ENCODE assay signal across 1 cellular context in genomic region chr6:16857969-16858592, GRCh38.
TF ChIP-seq lines count a peak whose summit lies in the region.

No MANE protein-coding gene starts in this region.

TF ChIP-seq in K562, 482 proteins besides CTCF, POLR2A, EP300 and RAD21 (continued from another document and continues in another):
- TF ChIP-seq MYC (IDR thresholded peaks at IDR 0.05; ENCODE audit: low read depth, low read length) (no peak), MYC (CRISPR knock-in tag; IDR thresholded peaks at IDR 0.05; ENCODE audit: borderline replicate concordance, low read depth) (no peak), DIDO1 (tag; IDR thresholded peaks at IDR 0.05; ENCODE audit: low read depth) (no peak), MXI1 (IDR thresholded peaks at IDR 0.05; ENCODE audit: low read depth, low read length) (no peak), E2F5 (CRISPR knock-in tag; IDR thresholded peaks at IDR 0.05) (no peak), MCM7 (IDR thresholded peaks at IDR 0.05) (no peak), SMARCA5 (IDR thresholded peaks at IDR 0.05) (no peak), HIVEP1 (CRISPR knock-in tag; IDR thresholded peaks at IDR 0.05) (no peak), KDM5B (IDR thresholded peaks at IDR 0.05; ENCODE audit: insufficient replicate concordance, low read depth, low read length) (no peak), ZFP36 (IDR thresholded peaks at IDR 0.05; ENCODE audit: low read depth, low read length, partially characterized antibody) (no peak), USF2 (CRISPR knock-in tag; IDR thresholded peaks at IDR 0.05) (no peak), CTBP1 (IDR thresholded peaks at IDR 0.05; ENCODE audit: borderline replicate concordance) (peak; percentile 85), PTRF (tag; IDR thresholded peaks at IDR 0.05) (no peak), THRB (CRISPR knock-in tag; conservative IDR thresholded peaks at IDR 0.05) (no peak), NR2C2 (CRISPR knock-in tag; IDR thresholded peaks at IDR 0.05) (no peak), NR2C2 (tag; IDR thresholded peaks at IDR 0.05) (peak; percentile 90), ZNF134 (CRISPR knock-in tag; conservative IDR thresholded peaks at IDR 0.05) (no peak), THRAP3 (IDR thresholded peaks at IDR 0.05; ENCODE audit: borderline replicate concordance) (no peak), MGA (IDR thresholded peaks at IDR 0.05) (no peak), NBN (IDR thresholded peaks at IDR 0.05; ENCODE audit: low read depth) (no peak), MCM3 (IDR thresholded peaks at IDR 0.05) (no peak), KDM1A (IDR thresholded peaks at IDR 0.05) (peak in 1 of 2 experiments; percentile 31; a peak in 1 of 4 replicates), MYNN (IDR thresholded peaks at IDR 0.05) (no peak), MYNN (CRISPR knock-in tag; IDR thresholded peaks at IDR 0.05) (no peak), VEZF1 (CRISPR knock-in tag; IDR thresholded peaks at IDR 0.05) (no peak), RFX7 (CRISPR knock-in tag; IDR thresholded peaks at IDR 0.05) (no peak), MAFK (IDR thresholded peaks at IDR 0.05; ENCODE audit: low read length) (no peak), BRCA1 (IDR thresholded peaks at IDR 0.05) (no peak), BRCA1 (CRISPR knock-in tag; IDR thresholded peaks at IDR 0.05) (no peak), E2F3 (CRISPR knock-in tag; IDR thresholded peaks at IDR 0.05) (no peak), AFF1 (IDR thresholded peaks at IDR 0.05; ENCODE audit: low read depth in 1 of 2, partially characterized antibody in 2 of 2) (no peak)
- TF ChIP-seq, protein P1, sequence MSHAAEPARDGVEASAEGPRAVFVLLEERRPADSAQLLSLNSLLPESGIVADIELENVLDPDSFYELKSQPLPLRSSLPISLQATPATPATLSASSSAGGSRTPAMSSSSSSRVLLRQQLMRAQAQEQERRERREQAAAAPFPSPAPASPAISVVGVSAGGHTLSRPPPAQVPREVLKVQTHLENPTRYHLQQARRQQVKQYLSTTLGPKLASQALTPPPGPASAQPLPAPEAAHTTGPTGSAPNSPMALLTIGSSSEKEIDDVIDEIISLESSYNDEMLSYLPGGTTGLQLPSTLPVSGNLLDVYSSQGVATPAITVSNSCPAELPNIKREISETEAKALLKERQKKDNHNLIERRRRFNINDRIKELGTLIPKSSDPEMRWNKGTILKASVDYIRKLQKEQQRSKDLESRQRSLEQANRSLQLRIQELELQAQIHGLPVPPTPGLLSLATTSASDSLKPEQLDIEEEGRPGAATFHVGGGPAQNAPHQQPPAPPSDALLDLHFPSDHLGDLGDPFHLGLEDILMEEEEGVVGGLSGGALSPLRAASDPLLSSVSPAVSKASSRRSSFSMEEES (CRISPR knock-in tag; IDR thresholded peaks at IDR 0.05) = no peak
- TF ChIP-seq, protein P2, sequence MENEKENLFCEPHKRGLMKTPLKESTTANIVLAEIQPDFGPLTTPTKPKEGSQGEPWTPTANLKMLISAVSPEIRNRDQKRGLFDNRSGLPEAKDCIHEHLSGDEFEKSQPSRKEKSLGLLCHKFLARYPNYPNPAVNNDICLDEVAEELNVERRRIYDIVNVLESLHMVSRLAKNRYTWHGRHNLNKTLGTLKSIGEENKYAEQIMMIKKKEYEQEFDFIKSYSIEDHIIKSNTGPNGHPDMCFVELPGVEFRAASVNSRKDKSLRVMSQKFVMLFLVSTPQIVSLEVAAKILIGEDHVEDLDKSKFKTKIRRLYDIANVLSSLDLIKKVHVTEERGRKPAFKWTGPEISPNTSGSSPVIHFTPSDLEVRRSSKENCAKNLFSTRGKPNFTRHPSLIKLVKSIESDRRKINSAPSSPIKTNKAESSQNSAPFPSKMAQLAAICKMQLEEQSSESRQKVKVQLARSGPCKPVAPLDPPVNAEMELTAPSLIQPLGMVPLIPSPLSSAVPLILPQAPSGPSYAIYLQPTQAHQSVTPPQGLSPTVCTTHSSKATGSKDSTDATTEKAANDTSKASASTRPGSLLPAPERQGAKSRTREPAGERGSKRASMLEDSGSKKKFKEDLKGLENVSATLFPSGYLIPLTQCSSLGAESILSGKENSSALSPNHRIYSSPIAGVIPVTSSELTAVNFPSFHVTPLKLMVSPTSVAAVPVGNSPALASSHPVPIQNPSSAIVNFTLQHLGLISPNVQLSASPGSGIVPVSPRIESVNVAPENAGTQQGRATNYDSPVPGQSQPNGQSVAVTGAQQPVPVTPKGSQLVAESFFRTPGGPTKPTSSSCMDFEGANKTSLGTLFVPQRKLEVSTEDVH (IDR thresholded peaks at IDR 0.05; ENCODE audit: low read depth, partially characterized antibody) = no peak
- TF ChIP-seq, protein P3, sequence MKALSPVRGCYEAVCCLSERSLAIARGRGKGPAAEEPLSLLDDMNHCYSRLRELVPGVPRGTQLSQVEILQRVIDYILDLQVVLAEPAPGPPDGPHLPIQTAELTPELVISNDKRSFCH (CRISPR knock-in tag; IDR thresholded peaks at IDR 0.05) = no peak
- TF ChIP-seq, protein P3 (tag; IDR thresholded peaks at IDR 0.05) = 0 out of 2 replicates have a peak, but pooled peaks have one; percentile 29
